Comparison of ENCODE assay signal across 1 cellular context in genomic region chr4:52721968-52722814, GRCh38.
TF ChIP-seq lines count a peak whose summit lies in the region.

No MANE protein-coding gene starts in this region.

TF ChIP-seq in HepG2, 621 proteins besides CTCF, POLR2A, EP300 and RAD21 (continued from another document and continues in another):
- TF ChIP-seq SNAPC4 (CRISPR knock-in tag; IDR thresholded peaks at IDR 0.05) (no peak), ZNF280B (CRISPR knock-in tag; IDR thresholded peaks at IDR 0.05; ENCODE audit: borderline replicate concordance) (no peak), MAF1 (CRISPR knock-in tag; IDR thresholded peaks at IDR 0.05; ENCODE audit: borderline replicate concordance) (no peak), PHF21A (CRISPR knock-in tag; IDR thresholded peaks at IDR 0.05) (no peak; the same call in 1 of the 2 replicates), SP140L (CRISPR knock-in tag; IDR thresholded peaks at IDR 0.05; ENCODE audit: borderline replicate concordance) (no peak), ZNF441 (CRISPR knock-in tag; IDR thresholded peaks at IDR 0.05; ENCODE audit: borderline replicate concordance) (no peak), HOXA9 (CRISPR knock-in tag; IDR thresholded peaks at IDR 0.05; ENCODE audit: borderline replicate concordance) (no peak), ESRRA (CRISPR knock-in tag; IDR thresholded peaks at IDR 0.05; ENCODE audit: low read depth) (no peak), HNRNPK (IDR thresholded peaks at IDR 0.05; ENCODE audit: low read depth, low read length, poor library complexity, severe bottlenecking) (no peak), POGK (CRISPR knock-in tag; conservative IDR thresholded peaks at IDR 0.05) (peak; percentile 58), ZBTB26 (CRISPR knock-in tag; IDR thresholded peaks at IDR 0.05; ENCODE audit: borderline replicate concordance) (no peak), KDM5B (CRISPR knock-in tag; IDR thresholded peaks at IDR 0.05; ENCODE audit: borderline replicate concordance) (peak; percentile 34; the same call in 1 of the 2 replicates), MIER2 (CRISPR knock-in tag; IDR thresholded peaks at IDR 0.05) (no peak), ZNF850 (CRISPR knock-in tag; conservative IDR thresholded peaks at IDR 0.05) (no peak), SOX13 (IDR thresholded peaks at IDR 0.05) (no peak), SOX13 (CRISPR knock-in tag; conservative IDR thresholded peaks at IDR 0.05 in 1 of 2, IDR thresholded peaks at IDR 0.05 in 1 of 2) (no peak), DNMT3B (CRISPR knock-in tag; conservative IDR thresholded peaks at IDR 0.05) (no peak), ZNF512 (CRISPR knock-in tag; IDR thresholded peaks at IDR 0.05) (no peak), FOSL1 (CRISPR knock-in tag; IDR thresholded peaks at IDR 0.05; ENCODE audit: borderline replicate concordance) (no peak), ARHGAP35 (CRISPR knock-in tag; IDR thresholded peaks at IDR 0.05; ENCODE audit: borderline replicate concordance) (no peak), ARID5B (CRISPR knock-in tag; IDR thresholded peaks at IDR 0.05) (no peak), TERF1 (CRISPR knock-in tag; IDR thresholded peaks at IDR 0.05) (no peak), MEF2D (CRISPR knock-in tag; IDR thresholded peaks at IDR 0.05) (no peak), BRD4 (CRISPR knock-in tag; IDR thresholded peaks at IDR 0.05) (no peak), TMF1 (CRISPR knock-in tag; IDR thresholded peaks at IDR 0.05; ENCODE audit: low read depth) (0 out of 2 replicates have a peak, but pooled peaks have one; percentile 25), ARID4A (CRISPR knock-in tag; IDR thresholded peaks at IDR 0.05; ENCODE audit: borderline replicate concordance) (no peak; the same call in 1 of the 2 replicates), ZNF281 (CRISPR knock-in tag; IDR thresholded peaks at IDR 0.05; ENCODE audit: borderline replicate concordance) (no peak), ZNF788 (CRISPR knock-in tag; IDR thresholded peaks at IDR 0.05; ENCODE audit: borderline replicate concordance) (no peak)
